Comparison of ENCODE assay signal across 8 cellular contexts in the genomic region with DNA sequence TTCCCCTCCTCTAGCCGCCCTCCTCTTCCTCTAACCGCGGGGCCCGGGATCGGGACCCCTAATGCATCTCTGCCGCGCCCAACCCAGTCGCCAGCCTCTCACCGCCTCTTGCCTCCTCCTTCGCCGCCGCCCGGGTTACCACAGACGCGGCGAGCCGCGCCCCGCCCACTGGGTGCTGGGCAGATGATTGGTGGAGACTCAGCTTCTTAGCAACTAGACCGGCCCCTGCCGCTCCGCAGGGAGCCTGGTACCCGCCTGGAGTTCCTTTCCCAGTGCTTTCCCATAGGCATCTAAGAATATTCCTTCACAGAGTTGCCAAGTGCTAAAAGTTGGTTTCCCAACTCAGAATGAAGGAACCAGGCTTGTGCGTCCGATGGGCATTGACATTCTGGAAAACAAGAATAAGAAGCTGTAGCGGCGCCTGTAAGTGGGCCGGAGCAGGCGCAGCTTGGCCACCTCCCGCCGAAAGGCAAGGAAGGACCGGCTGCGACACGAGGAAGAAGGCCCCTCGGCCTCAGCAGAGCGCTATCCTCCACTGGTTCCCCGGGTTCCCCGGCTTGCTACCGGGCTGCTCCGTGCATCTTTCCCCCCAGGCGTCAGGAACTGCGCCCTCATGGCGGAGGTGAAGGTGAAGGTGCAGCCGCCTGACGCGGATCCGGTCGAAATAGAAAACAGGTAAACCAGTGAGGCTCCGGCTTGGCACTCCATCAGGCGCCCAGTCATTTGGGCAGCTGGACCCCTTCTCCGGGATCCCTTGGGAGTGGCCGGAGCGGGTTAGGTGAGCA. TPM values are rescaled to one million over a fixed set of nuclear protein-coding genes. Genes with fewer than 3 reads are reported as not detected.
DNase-seq lines count a peak whose midpoint lies in the region; ATAC-seq and TF ChIP-seq lines count a peak whose summit lies in the region.

DZANK1 (minus strand) TSS at position 137 of the 785 bp plus-strand sequence. CDS start 1,672 bp downstream, outside the sequence.
A gene with protein sequence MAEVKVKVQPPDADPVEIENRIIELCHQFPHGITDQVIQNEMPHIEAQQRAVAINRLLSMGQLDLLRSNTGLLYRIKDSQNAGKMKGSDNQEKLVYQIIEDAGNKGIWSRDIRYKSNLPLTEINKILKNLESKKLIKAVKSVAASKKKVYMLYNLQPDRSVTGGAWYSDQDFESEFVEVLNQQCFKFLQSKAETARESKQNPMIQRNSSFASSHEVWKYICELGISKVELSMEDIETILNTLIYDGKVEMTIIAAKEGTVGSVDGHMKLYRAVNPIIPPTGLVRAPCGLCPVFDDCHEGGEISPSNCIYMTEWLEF (plus strand): TSS at position 497 of the 785 bp plus-strand sequence. CDS start 117 bp downstream, at position 614.

- peak within 1 kb of the TSS; percentile 91 for H2AFZ ChIP-seq in fibroblast of lung (ENCODE audit: low read length)

- H3K4me3 ChIP-seq in fibroblast of lung (replicated peaks in 1 of 4; ENCODE audit: control extremely low read depth in 1 of 4, insufficient read depth in 1 of 4, low read depth in 3 of 4, low read length in 4 of 4) = peak within 1 kb of the TSS; percentile 68 to 100 (median 82)

- H3K9me3 ChIP-seq in fibroblast of lung (ENCODE audit: control insufficient read depth, insufficient read depth, low read depth, low read length) = no peaks in the 10 kb centered on the region

- ATAC-seq in activated T-helper 17 cell treated with anti-CD3 and anti-CD28 coated beads, Interleukin-2, amount 50 U/mL, for 72 hours (replicated peaks) = peak; percentile 100
- peak; percentile 85 for ATAC-seq in naive B cell (ENCODE audit: low read depth in 2 of 2)
- ATAC-seq in stimulated activated effector memory CD8-positive, alpha-beta T cell treated with anti-CD3 and anti-CD28 coated beads, Interleukin-12 subunit alpha, Interleukin-12 subunit beta, amount 100 ng/mL, for 72 hours = peak; percentile 99

- H3K27ac ChIP-seq in fibroblast of lung (ENCODE audit: insufficient read depth, low read length) = peak within 1 kb of the TSS; percentile 96

- no peaks in the 10 kb centered on the region for H3K27me3 Mint-ChIP-seq in activated T-helper 17 cell treated with anti-CD3 and anti-CD28 coated beads, Interleukin-2, amount 50 U/mL, for 72 hours
- no peaks in the 10 kb centered on the region for H3K27me3 Mint-ChIP-seq in naive B cell

- H3K27ac Mint-ChIP-seq in activated T-helper 17 cell treated with anti-CD3 and anti-CD28 coated beads, Interleukin-2, amount 50 U/mL, for 72 hours = peak within 1 kb of the TSS; percentile 99
- peak within 1 kb of the TSS; percentile 96 to 100 (median 99) for H3K27ac Mint-ChIP-seq in naive B cell
- H3K27ac Mint-ChIP-seq in stimulated activated effector memory CD8-positive, alpha-beta T cell treated with anti-CD3 and anti-CD28 coated beads, Interleukin-12 subunit alpha, Interleukin-12 subunit beta, amount 100 ng/mL, for 72 hours = peak within 1 kb of the TSS; percentile 99

- H3K9me3 Mint-ChIP-seq in activated T-helper 17 cell treated with anti-CD3 and anti-CD28 coated beads, Interleukin-2, amount 50 U/mL, for 72 hours = no peaks in the 10 kb centered on the region
- no peaks in the 10 kb centered on the region for H3K9me3 Mint-ChIP-seq in naive B cell
- no peaks in the 10 kb centered on the region for H3K9me3 Mint-ChIP-seq in stimulated activated effector memory CD8-positive, alpha-beta T cell treated with anti-CD3 and anti-CD28 coated beads, Interleukin-12 subunit alpha, Interleukin-12 subunit beta, amount 100 ng/mL, for 72 hours

- peaks cover 19% of the 10 kb centered on the region for H3K79me2 ChIP-seq in fibroblast of lung (ENCODE audit: control insufficient read depth, insufficient read depth, low read length)

- no peaks in the 10 kb centered on the region for H3K4me1 ChIP-seq in fibroblast of lung (ENCODE audit: control insufficient read depth, extremely low read depth, insufficient read depth, low read length)

- no peak for TF ChIP-seq CTCF in fibroblast of lung (conservative IDR thresholded peaks at IDR 0.05 in 1 of 2, IDR thresholded peaks at IDR 0.05 in 1 of 2; ENCODE audit: low read depth in 1 of 2, low read length in 2 of 2)

- DNase-seq in EH (ENCODE audit: low read depth) = peak; percentile 97
- peak; percentile 98 for DNase-seq in GOT3 (lab: John Stamatoyannopoulos, UW)
- DNase-seq in LHCN-M2 (ENCODE audit: low read depth) = peak; percentile 93
- DNase-seq in RPMI7951 (ENCODE audit: low read depth) = peak; percentile 98
- peak; percentile 95 to 96 for DNase-seq in fibroblast of lung (ENCODE audit: low read depth in 2 of 2)
- DNase-seq in naive B cell = peak; percentile 92
- peak; percentile 87 to 94 for DNase-seq in stimulated activated effector memory CD8-positive, alpha-beta T cell treated with anti-CD3 and anti-CD28 coated beads, Interleukin-12 subunit alpha, Interleukin-12 subunit beta, amount 100 ng/mL, for 72 hours (ENCODE audit: low spot score in 2 of 2)

- peak within 1 kb of the TSS; percentile 90 for H3K9ac ChIP-seq in fibroblast of lung (ENCODE audit: insufficient read depth, low read length)

- peaks cover 30% of the 10 kb centered on the region for H3K36me3 Mint-ChIP-seq in activated T-helper 17 cell treated with anti-CD3 and anti-CD28 coated beads, Interleukin-2, amount 50 U/mL, for 72 hours (ENCODE audit: low read depth)
- H3K36me3 Mint-ChIP-seq in naive B cell = no peaks in the 10 kb centered on the region
- peaks cover 33% of the 10 kb centered on the region for H3K36me3 Mint-ChIP-seq in stimulated activated effector memory CD8-positive, alpha-beta T cell treated with anti-CD3 and anti-CD28 coated beads, Interleukin-12 subunit alpha, Interleukin-12 subunit beta, amount 100 ng/mL, for 72 hours

- H4K20me1 ChIP-seq in fibroblast of lung (ENCODE audit: control insufficient read depth, extremely low read depth, insufficient read depth, low read length) = no peaks in the 10 kb centered on the region

- peaks cover 4% of the 10 kb centered on the region for H3K36me3 ChIP-seq in fibroblast of lung (ENCODE audit: control insufficient read depth, insufficient read depth, low read length)

- H3K4me3 Mint-ChIP-seq in activated T-helper 17 cell treated with anti-CD3 and anti-CD28 coated beads, Interleukin-2, amount 50 U/mL, for 72 hours = peak within 1 kb of the TSS; percentile 98
- peak within 1 kb of the TSS; percentile 95 to 99 (median 98) for H3K4me3 Mint-ChIP-seq in naive B cell
- H3K4me3 Mint-ChIP-seq in stimulated activated effector memory CD8-positive, alpha-beta T cell treated with anti-CD3 and anti-CD28 coated beads, Interleukin-12 subunit alpha, Interleukin-12 subunit beta, amount 100 ng/mL, for 72 hours = peak within 1 kb of the TSS; percentile 97

- peak within 1 kb of the TSS; percentile 96 for H3K4me2 ChIP-seq in fibroblast of lung (ENCODE audit: extremely low read depth, insufficient read depth, low read length)

- H3K4me1 Mint-ChIP-seq in activated T-helper 17 cell treated with anti-CD3 and anti-CD28 coated beads, Interleukin-2, amount 50 U/mL, for 72 hours = peaks cover 7% of the 10 kb centered on the region
- peaks cover 15 to 27% (median 16%) of the 10 kb centered on the region in 3 donors for H3K4me1 Mint-ChIP-seq in naive B cell
- peaks cover 24% of the 10 kb centered on the region for H3K4me1 Mint-ChIP-seq in stimulated activated effector memory CD8-positive, alpha-beta T cell treated with anti-CD3 and anti-CD28 coated beads, Interleukin-12 subunit alpha, Interleukin-12 subunit beta, amount 100 ng/mL, for 72 hours

- no peaks in the 10 kb centered on the region for H3K27me3 ChIP-seq in fibroblast of lung (ENCODE audit: control insufficient read depth, insufficient read depth, low read length)

RNA-seq across cellular contexts. Expression of gene DZANK1, which starts in this region (rescaled TPM):
- total RNA-seq in LHCN-M2 (2014; rRNA removed) (1.2 and 2.2 TPM in 2 replicates), fibroblast of lung (0.77 and 0.83 TPM in 2 replicates)
- 0.84 TPM for polyA plus RNA-seq in LHCN-M2 (2012)
- 2.1 and 3.2 TPM in 2 replicates for total RNA-seq in RPMI7951 (2014; rRNA removed; shearing (Covaris generic))
- 1 to 10 TPM; 2.1 to 3.2 TPM for total RNA-seq in activated T-helper 17 cell treated with anti-CD3 and anti-CD28 coated beads, Interleukin-2, amount 50 U/mL, for 72 hours
- polyA plus RNA-seq in fibroblast of lung (1.2 and 1.3 TPM in 2 replicates), naive B cell (ENCODE audit: low read depth in 6 of 6) (1 to 10 TPM in 4 of 6 donors, under 1 TPM in 2; 0.65 to 1.7 (median 1.1) TPM)
- polyA plus RNA-seq in fibroblast of lung (2012) = 0.77 and 1.1 TPM in 2 replicates
- 1.4 and 5.2 TPM in 2 replicates for polyA minus RNA-seq in fibroblast of lung (ENCODE audit: low replicate concordance)

RNA-seq across cellular contexts. Expression of the second gene that starts in this region (rescaled TPM):
- 14.8 and 15.4 TPM in 2 replicates for total RNA-seq in LHCN-M2 (2014; rRNA removed)
- 4.7 TPM for polyA plus RNA-seq in LHCN-M2 (2012)
- 28.7 and 29.7 TPM in 2 replicates for total RNA-seq in RPMI7951 (2014; rRNA removed; shearing (Covaris generic))
- 1 to 10 TPM; 5.8 to 9.5 TPM for total RNA-seq in activated T-helper 17 cell treated with anti-CD3 and anti-CD28 coated beads, Interleukin-2, amount 50 U/mL, for 72 hours
- 15.4 and 20.5 TPM in 2 replicates for total RNA-seq in fibroblast of lung
- 11.2 and 11.3 TPM in 2 replicates for polyA plus RNA-seq in fibroblast of lung
- polyA plus RNA-seq in fibroblast of lung (2012) = 7.6 and 8.6 TPM in 2 replicates
- polyA minus RNA-seq in fibroblast of lung (ENCODE audit: low replicate concordance) = 0.96 and 9.1 TPM in 2 replicates
- polyA plus RNA-seq in naive B cell (ENCODE audit: low read depth in 6 of 6) = 10 to 100 TPM in 2 of 6 donors, 1 to 10 TPM in 4; 6.1 to 15.2 (median 8.5) TPM

Comparison
In these comparisons a context has a peak if more than half of its experiments do, and no peak if none do; other contexts are left out.
1. Peak in every context shown above with its lines: DNase-seq, ATAC-seq, H3K4me3 ChIP-seq and H3K27ac ChIP-seq.